In the genomic region with DNA sequence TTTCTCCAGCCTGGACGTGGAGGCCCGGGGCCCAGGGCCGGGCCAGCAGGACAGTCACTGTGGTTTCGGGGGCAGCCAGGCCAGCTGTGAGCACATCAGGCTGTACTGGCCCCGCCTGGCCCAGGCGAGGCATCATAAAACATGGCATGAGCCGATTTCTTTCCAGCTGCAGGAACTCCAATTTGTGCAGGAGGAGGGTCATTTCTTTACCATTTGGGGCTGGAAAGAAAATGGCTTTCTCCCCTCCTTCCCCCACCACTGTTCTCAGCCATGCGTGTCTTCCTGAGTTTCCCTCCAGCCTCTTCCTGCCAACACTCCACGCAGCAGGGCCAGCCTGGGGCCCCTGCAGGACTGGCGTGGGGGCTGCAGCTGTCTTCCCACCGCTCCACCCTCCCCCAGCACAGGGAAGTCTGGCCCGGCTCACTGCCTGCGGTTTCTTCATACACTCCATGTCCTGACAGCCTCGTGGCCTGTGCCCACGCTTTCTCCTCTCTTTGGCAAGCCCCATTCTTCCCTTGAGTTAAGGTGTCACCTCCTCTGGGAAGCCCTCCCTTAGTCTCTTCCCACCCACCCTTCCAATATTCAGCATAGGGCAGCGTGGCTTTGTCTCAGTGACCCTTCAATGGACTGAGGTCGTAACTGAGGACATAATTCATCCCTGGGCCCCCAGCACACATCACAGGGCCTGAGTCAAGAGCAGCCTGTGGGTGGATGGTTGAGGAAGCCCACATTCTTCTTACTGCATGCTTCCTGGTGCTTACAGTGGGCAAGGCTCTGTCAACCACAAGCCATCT, we compare ENCODE assay signal across 11 cellular contexts.
DNase-seq lines count a peak whose midpoint lies in the region; ATAC-seq and TF ChIP-seq lines count a peak whose summit lies in the region.
"Had no signal": no experiment of that assay in that cellular context is flagged by ENCODE, and none has a peak within 500 bp of the region (broad histone marks: within the 10 kb centered on the region; RNA-seq: fewer than 3 reads in every experiment).

No MANE protein-coding gene starts in this region.

- CTCF ChIA-PET in activated naive CD4-positive, alpha-beta T cell treated with anti-CD3 and anti-CD28 coated beads, Interleukin-2, amount 10 ng/mL, durations not matched to agents 7 days and 5 days (lab: Charles Lee) = interaction anchor here (0.9 to 1.5 kb wide), 6 partner anchors 11 to 144 kb away, joined by 3 to 6 read pairs (median 3); no protein-coding TSS in a partner anchor

- peaks cover 18 to 24% of the 10 kb centered on the region in 2 donors for H3K4me1 ChIP-seq in left lung
- H3K4me1 ChIP-seq in testis = peaks cover 13% of the 10 kb centered on the region

- intact Hi-C loops in left lung (cut with DNase I) = no loop called here
- intact Hi-C loops in testis (cut with DNase I; ENCODE audit: low total_unique reads) = no loop called here

- peak in 1 of 2 experiments; percentile 63 for DNase-seq in HL-60 (ENCODE audit: low read depth in 1 of 2, low spot score in 1 of 2)
- peak; percentile 74 to 83 for DNase-seq in left lung
- DNase-seq in testis = peak; percentile 61
- DNase-seq in COR-L47 (lab: John Stamatoyannopoulos, UW) = no peak
- no peak for DNase-seq in activated naive CD4-positive, alpha-beta T cell treated with anti-CD3 and anti-CD28 coated beads, Interleukin-2, amount 10 ng/mL, durations not matched to agents 7 days and 5 days
- no peak for DNase-seq in DMS153 treated with DMSO at 0.1 percent for 48 hours (lab: John Stamatoyannopoulos, UW; ENCODE audit: unreplicated experiment)
- DNase-seq: T-helper 2 cell had no signal

- peak; percentile 74 for ATAC-seq in left lung
- ATAC-seq: GM12878, HCT116 had no signal

- H3K4me1 Mint-ChIP-seq in activated naive CD4-positive, alpha-beta T cell treated with anti-CD3 and anti-CD28 coated beads, Interleukin-2, amount 10 ng/mL, durations not matched to agents 7 days and 5 days = peaks cover 9% of the 10 kb centered on the region

- WGBS in testis, 2 donors = 43 to 54% methylated on average over 13 to 17 of the region's 17 CpGs

- peaks cover 39% of the 10 kb centered on the region for H3K27me3 Mint-ChIP-seq in activated naive CD4-positive, alpha-beta T cell treated with anti-CD3 and anti-CD28 coated beads, Interleukin-2, amount 10 ng/mL, durations not matched to agents 7 days and 5 days
- H3K27me3 Mint-ChIP-seq: activated naive CD8-positive, alpha-beta T cell had no signal

- no peaks in the 10 kb centered on the region for H3K9me3 Mint-ChIP-seq in activated naive CD4-positive, alpha-beta T cell treated with anti-CD3 and anti-CD28 coated beads, Interleukin-2, amount 10 ng/mL, durations not matched to agents 7 days and 5 days

- no peak for TF ChIP-seq CTCF in HL-60 (IDR thresholded peaks at IDR 0.05; ENCODE audit: insufficient read depth, low read length)
- TF ChIP-seq CTCF in left lung (IDR thresholded peaks at IDR 0.05) = no peak
- no peak for TF ChIP-seq CTCF in testis (IDR thresholded peaks at IDR 0.05)

- no peak overlapping the region for H3K4me3 ChIP-seq in HL-60 (replicated peaks; ENCODE audit: insufficient read depth, low read length)
- H3K4me3 ChIP-seq in left lung = no peak overlapping the region
- H3K4me3 ChIP-seq in testis = no peak overlapping the region
- H3K4me3 ChIP-seq: GM12878 had no signal

- no peaks in the 10 kb centered on the region for H3K36me3 Mint-ChIP-seq in activated naive CD4-positive, alpha-beta T cell treated with anti-CD3 and anti-CD28 coated beads, Interleukin-2, amount 10 ng/mL, durations not matched to agents 7 days and 5 days
- H3K36me3 Mint-ChIP-seq: activated naive CD8-positive, alpha-beta T cell had no signal

- H3K27me3 ChIP-seq in HL-60 (ENCODE audit: insufficient read depth, poor library complexity, severe bottlenecking) (no peaks in the 10 kb centered on the region), left lung (no peaks in the 10 kb centered on the region), testis (no peaks in the 10 kb centered on the region)

- TF ChIP-seq POLR2A in testis (IDR thresholded peaks at IDR 0.05) = no peak

- H3K4me3 Mint-ChIP-seq in activated naive CD4-positive, alpha-beta T cell treated with anti-CD3 and anti-CD28 coated beads, Interleukin-2, amount 10 ng/mL, durations not matched to agents 7 days and 5 days = no peak overlapping the region
- H3K4me3 Mint-ChIP-seq: activated naive CD8-positive, alpha-beta T cell had no signal

- no peak overlapping the region for H3K27ac Mint-ChIP-seq in activated naive CD4-positive, alpha-beta T cell treated with anti-CD3 and anti-CD28 coated beads, Interleukin-2, amount 10 ng/mL, durations not matched to agents 7 days and 5 days
- H3K27ac Mint-ChIP-seq: activated naive CD8-positive, alpha-beta T cell had no signal

- H3K9me3 ChIP-seq in left lung (no peaks in the 10 kb centered on the region), testis (no peaks in the 10 kb centered on the region)

- no peaks in the 10 kb centered on the region for H3K36me3 ChIP-seq in left lung
- H3K36me3 ChIP-seq in testis (ENCODE audit: low read depth, missing control alignments) = no peaks in the 10 kb centered on the region

- H3K27ac ChIP-seq in HL-60 (replicated peaks) (peak overlapping the region; percentile 59), angular gyrus (ENCODE audit: low read depth, low read length) (peak overlapping the region; percentile 10), left lung (peak overlapping the region; percentile 29 to 44), testis (peak overlapping the region in 1 of 2 donors; percentile 25)

Comparison
In these comparisons a context has a peak if more than half of its experiments do, and no peak if none do; other contexts are left out.
1. DNase-seq: peak in left lung (2 of 2) and testis (single experiment); none in COR-L47 (single experiment), activated naive CD4-positive, alpha-beta T cell treated with anti-CD3 and anti-CD28 coated beads, Interleukin-2, amount 10 ng/mL, durations not matched to agents 7 days and 5 days (single experiment) and DMS153 treated with DMSO at 0.1 percent for 48 hours (single experiment).